In genomic region chr16:85027349-85027967, GRCh38 we compare ENCODE assay signal across 1 cellular context.
TF ChIP-seq lines count a peak whose summit lies in the region.

KIAA0513 (plus strand) TSS chr16:85027795; CDS start chr16:85067072, 39,277 bp downstream.

TF ChIP-seq in K562, 482 proteins besides CTCF, POLR2A, EP300 and RAD21 (continued from another document and continues in another):
- TF ChIP-seq, protein P1, sequence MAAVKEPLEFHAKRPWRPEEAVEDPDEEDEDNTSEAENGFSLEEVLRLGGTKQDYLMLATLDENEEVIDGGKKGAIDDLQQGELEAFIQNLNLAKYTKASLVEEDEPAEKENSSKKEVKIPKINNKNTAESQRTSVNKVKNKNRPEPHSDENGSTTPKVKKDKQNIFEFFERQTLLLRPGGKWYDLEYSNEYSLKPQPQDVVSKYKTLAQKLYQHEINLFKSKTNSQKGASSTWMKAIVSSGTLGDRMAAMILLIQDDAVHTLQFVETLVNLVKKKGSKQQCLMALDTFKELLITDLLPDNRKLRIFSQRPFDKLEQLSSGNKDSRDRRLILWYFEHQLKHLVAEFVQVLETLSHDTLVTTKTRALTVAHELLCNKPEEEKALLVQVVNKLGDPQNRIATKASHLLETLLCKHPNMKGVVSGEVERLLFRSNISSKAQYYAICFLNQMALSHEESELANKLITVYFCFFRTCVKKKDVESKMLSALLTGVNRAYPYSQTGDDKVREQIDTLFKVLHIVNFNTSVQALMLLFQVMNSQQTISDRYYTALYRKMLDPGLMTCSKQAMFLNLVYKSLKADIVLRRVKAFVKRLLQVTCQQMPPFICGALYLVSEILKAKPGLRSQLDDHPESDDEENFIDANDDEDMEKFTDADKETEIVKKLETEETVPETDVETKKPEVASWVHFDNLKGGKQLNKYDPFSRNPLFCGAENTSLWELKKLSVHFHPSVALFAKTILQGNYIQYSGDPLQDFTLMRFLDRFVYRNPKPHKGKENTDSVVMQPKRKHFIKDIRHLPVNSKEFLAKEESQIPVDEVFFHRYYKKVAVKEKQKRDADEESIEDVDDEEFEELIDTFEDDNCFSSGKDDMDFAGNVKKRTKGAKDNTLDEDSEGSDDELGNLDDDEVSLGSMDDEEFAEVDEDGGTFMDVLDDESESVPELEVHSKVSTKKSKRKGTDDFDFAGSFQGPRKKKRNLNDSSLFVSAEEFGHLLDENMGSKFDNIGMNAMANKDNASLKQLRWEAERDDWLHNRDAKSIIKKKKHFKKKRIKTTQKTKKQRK (IDR thresholded peaks at IDR 0.05; ENCODE audit: borderline replicate concordance, low read depth, low read length): no peak
- TF ChIP-seq, protein P2, sequence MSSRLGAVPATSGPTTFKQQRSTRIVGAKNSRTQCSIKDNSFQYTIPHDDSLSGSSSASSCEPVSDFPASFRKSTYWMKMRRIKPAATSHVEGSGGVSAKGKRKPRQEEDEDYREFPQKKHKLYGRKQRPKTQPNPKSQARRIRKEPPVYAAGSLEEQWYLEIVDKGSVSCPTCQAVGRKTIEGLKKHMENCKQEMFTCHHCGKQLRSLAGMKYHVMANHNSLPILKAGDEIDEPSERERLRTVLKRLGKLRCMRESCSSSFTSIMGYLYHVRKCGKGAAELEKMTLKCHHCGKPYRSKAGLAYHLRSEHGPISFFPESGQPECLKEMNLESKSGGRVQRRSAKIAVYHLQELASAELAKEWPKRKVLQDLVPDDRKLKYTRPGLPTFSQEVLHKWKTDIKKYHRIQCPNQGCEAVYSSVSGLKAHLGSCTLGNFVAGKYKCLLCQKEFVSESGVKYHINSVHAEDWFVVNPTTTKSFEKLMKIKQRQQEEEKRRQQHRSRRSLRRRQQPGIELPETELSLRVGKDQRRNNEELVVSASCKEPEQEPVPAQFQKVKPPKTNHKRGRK (tag; IDR thresholded peaks at IDR 0.05): no peak
- TF ChIP-seq, protein P3, sequence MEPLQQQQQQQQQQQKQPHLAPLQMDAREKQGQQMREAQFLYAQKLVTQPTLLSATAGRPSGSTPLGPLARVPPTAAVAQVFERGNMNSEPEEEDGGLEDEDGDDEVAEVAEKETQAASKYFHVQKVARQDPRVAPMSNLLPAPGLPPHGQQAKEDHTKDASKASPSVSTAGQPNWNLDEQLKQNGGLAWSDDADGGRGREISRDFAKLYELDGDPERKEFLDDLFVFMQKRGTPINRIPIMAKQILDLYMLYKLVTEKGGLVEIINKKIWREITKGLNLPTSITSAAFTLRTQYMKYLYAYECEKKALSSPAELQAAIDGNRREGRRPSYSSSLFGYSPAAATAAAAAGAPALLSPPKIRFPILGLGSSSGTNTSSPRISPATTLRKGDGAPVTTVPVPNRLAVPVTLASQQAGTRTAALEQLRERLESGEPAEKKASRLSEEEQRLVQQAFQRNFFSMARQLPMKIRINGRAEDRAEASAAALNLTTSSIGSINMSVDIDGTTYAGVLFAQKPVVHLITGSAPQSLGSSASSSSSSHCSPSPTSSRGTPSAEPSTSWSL (CRISPR knock-in tag; IDR thresholded peaks at IDR 0.05; ENCODE audit: borderline replicate concordance): 0 out of 2 replicates have a peak, but pooled peaks have one; percentile 14
- TF ChIP-seq, protein P4, sequence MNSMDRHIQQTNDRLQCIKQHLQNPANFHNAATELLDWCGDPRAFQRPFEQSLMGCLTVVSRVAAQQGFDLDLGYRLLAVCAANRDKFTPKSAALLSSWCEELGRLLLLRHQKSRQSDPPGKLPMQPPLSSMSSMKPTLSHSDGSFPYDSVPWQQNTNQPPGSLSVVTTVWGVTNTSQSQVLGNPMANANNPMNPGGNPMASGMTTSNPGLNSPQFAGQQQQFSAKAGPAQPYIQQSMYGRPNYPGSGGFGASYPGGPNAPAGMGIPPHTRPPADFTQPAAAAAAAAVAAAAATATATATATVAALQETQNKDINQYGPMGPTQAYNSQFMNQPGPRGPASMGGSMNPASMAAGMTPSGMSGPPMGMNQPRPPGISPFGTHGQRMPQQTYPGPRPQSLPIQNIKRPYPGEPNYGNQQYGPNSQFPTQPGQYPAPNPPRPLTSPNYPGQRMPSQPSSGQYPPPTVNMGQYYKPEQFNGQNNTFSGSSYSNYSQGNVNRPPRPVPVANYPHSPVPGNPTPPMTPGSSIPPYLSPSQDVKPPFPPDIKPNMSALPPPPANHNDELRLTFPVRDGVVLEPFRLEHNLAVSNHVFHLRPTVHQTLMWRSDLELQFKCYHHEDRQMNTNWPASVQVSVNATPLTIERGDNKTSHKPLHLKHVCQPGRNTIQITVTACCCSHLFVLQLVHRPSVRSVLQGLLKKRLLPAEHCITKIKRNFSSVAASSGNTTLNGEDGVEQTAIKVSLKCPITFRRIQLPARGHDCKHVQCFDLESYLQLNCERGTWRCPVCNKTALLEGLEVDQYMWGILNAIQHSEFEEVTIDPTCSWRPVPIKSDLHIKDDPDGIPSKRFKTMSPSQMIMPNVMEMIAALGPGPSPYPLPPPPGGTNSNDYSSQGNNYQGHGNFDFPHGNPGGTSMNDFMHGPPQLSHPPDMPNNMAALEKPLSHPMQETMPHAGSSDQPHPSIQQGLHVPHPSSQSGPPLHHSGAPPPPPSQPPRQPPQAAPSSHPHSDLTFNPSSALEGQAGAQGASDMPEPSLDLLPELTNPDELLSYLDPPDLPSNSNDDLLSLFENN (IDR thresholded peaks at IDR 0.05; ENCODE audit: low read depth in 2 of 2, low read length in 2 of 2): 0 out of 4 replicates have a peak, but pooled peaks of 1 of the 2 experiments have one; percentile 37
- TF ChIP-seq, protein P5, sequence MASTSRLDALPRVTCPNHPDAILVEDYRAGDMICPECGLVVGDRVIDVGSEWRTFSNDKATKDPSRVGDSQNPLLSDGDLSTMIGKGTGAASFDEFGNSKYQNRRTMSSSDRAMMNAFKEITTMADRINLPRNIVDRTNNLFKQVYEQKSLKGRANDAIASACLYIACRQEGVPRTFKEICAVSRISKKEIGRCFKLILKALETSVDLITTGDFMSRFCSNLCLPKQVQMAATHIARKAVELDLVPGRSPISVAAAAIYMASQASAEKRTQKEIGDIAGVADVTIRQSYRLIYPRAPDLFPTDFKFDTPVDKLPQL (IDR thresholded peaks at IDR 0.05; ENCODE audit: extremely low read depth, insufficient read length): no peak
- TF ChIP-seq, protein P6, sequence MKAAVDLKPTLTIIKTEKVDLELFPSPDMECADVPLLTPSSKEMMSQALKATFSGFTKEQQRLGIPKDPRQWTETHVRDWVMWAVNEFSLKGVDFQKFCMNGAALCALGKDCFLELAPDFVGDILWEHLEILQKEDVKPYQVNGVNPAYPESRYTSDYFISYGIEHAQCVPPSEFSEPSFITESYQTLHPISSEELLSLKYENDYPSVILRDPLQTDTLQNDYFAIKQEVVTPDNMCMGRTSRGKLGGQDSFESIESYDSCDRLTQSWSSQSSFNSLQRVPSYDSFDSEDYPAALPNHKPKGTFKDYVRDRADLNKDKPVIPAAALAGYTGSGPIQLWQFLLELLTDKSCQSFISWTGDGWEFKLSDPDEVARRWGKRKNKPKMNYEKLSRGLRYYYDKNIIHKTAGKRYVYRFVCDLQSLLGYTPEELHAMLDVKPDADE (conservative IDR thresholded peaks at IDR 0.05; ENCODE audit: control insufficient read depth, low read depth, low read length): peak; percentile 65; the same call in 1 of the 2 replicates
- TF ChIP-seq MTA1 (IDR thresholded peaks at IDR 0.05; ENCODE audit: borderline replicate concordance): peak; percentile 27; the same call in 1 of the 2 replicates
- peak; percentile 55 for TF ChIP-seq SMARCA4 (IDR thresholded peaks at IDR 0.05)
- peak; percentile 96 for TF ChIP-seq CBFA2T2 (conservative IDR thresholded peaks at IDR 0.05)
- no peak for TF ChIP-seq FOXO4 (CRISPR knock-in tag; IDR thresholded peaks at IDR 0.05)
- TF ChIP-seq, protein P7, sequence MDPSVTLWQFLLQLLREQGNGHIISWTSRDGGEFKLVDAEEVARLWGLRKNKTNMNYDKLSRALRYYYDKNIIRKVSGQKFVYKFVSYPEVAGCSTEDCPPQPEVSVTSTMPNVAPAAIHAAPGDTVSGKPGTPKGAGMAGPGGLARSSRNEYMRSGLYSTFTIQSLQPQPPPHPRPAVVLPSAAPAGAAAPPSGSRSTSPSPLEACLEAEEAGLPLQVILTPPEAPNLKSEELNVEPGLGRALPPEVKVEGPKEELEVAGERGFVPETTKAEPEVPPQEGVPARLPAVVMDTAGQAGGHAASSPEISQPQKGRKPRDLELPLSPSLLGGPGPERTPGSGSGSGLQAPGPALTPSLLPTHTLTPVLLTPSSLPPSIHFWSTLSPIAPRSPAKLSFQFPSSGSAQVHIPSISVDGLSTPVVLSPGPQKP (CRISPR knock-in tag; IDR thresholded peaks at IDR 0.05): no peak
- TF ChIP-seq SNRNP70 (optimal IDR thresholded peaks at IDR 0.05; ENCODE audit: low read depth, low read length): no peak
- TF ChIP-seq, protein P8, sequence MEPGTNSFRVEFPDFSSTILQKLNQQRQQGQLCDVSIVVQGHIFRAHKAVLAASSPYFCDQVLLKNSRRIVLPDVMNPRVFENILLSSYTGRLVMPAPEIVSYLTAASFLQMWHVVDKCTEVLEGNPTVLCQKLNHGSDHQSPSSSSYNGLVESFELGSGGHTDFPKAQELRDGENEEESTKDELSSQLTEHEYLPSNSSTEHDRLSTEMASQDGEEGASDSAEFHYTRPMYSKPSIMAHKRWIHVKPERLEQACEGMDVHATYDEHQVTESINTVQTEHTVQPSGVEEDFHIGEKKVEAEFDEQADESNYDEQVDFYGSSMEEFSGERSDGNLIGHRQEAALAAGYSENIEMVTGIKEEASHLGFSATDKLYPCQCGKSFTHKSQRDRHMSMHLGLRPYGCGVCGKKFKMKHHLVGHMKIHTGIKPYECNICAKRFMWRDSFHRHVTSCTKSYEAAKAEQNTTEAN (CRISPR knock-in tag; IDR thresholded peaks at IDR 0.05): no peak
- TF ChIP-seq NR2F6 (CRISPR knock-in tag; IDR thresholded peaks at IDR 0.05): no peak
- no peak for TF ChIP-seq ZNF785 (CRISPR knock-in tag; IDR thresholded peaks at IDR 0.05)
- 0 out of 2 replicates have a peak, but pooled peaks have one; percentile 42 for TF ChIP-seq SMARCC2 (IDR thresholded peaks at IDR 0.05; ENCODE audit: low read depth)
- TF ChIP-seq, protein P9, sequence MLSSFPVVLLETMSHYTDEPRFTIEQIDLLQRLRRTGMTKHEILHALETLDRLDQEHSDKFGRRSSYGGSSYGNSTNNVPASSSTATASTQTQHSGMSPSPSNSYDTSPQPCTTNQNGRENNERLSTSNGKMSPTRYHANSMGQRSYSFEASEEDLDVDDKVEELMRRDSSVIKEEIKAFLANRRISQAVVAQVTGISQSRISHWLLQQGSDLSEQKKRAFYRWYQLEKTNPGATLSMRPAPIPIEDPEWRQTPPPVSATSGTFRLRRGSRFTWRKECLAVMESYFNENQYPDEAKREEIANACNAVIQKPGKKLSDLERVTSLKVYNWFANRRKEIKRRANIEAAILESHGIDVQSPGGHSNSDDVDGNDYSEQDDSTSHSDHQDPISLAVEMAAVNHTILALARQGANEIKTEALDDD (IDR thresholded peaks at IDR 0.05): no peak
- TF ChIP-seq ZZZ3 (IDR thresholded peaks at IDR 0.05): no peak
- TF ChIP-seq PYGO2 (tag; IDR thresholded peaks at IDR 0.05): no peak
- peak; percentile 55 for TF ChIP-seq TBP (optimal IDR thresholded peaks at IDR 0.05; ENCODE audit: low read depth, low read length)
- TF ChIP-seq, protein P10, sequence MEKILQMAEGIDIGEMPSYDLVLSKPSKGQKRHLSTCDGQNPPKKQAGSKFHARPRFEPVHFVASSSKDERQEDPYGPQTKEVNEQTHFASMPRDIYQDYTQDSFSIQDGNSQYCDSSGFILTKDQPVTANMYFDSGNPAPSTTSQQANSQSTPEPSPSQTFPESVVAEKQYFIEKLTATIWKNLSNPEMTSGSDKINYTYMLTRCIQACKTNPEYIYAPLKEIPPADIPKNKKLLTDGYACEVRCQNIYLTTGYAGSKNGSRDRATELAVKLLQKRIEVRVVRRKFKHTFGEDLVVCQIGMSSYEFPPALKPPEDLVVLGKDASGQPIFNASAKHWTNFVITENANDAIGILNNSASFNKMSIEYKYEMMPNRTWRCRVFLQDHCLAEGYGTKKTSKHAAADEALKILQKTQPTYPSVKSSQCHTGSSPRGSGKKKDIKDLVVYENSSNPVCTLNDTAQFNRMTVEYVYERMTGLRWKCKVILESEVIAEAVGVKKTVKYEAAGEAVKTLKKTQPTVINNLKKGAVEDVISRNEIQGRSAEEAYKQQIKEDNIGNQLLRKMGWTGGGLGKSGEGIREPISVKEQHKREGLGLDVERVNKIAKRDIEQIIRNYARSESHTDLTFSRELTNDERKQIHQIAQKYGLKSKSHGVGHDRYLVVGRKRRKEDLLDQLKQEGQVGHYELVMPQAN (IDR thresholded peaks at IDR 0.05; ENCODE audit: borderline replicate concordance): peak; percentile 57; the same call in 1 of the 2 replicates
- peak; percentile 91 for TF ChIP-seq PHF8 (IDR thresholded peaks at IDR 0.05; ENCODE audit: borderline replicate concordance, low read length)
- no peak for TF ChIP-seq ZNF354B (CRISPR knock-in tag; IDR thresholded peaks at IDR 0.05)
- no peak for TF ChIP-seq ZNF589 (CRISPR knock-in tag; IDR thresholded peaks at IDR 0.05; ENCODE audit: low read depth)
- 0 out of 2 replicates have a peak, but pooled peaks have one; percentile 40 for TF ChIP-seq ZBED1 (IDR thresholded peaks at IDR 0.05)
- TF ChIP-seq PHF21A (IDR thresholded peaks at IDR 0.05; ENCODE audit: borderline replicate concordance, low read depth): peak; percentile 47; the same call in 1 of the 2 replicates
- TF ChIP-seq AFF1 (IDR thresholded peaks at IDR 0.05; ENCODE audit: low read depth in 1 of 2, partially characterized antibody in 2 of 2): peak in 1 of 2 experiments; percentile 18
